Comparison of ENCODE assay signal across 1 cellular context in genomic region chr11:120248551-120249278, GRCh38.
TF ChIP-seq lines count a peak whose summit lies in the region.

No MANE protein-coding gene starts in this region.

TF ChIP-seq in GM12878, 131 proteins besides CTCF, POLR2A, EP300 and RAD21 (continued from another document):
- TF ChIP-seq PRDM15 (CRISPR knock-in tag; IDR thresholded peaks at IDR 0.05) (no peak), CEBPZ (IDR thresholded peaks at IDR 0.05; ENCODE audit: low read depth, low read length) (no peak), CREB1 (IDR thresholded peaks at IDR 0.05; ENCODE audit: low read depth) (0 out of 2 replicates have a peak, but pooled peaks have one; percentile 16), RFX5 (IDR thresholded peaks at IDR 0.05; ENCODE audit: low read depth, low read length) (no peak), JUND (IDR thresholded peaks at IDR 0.05; ENCODE audit: low read depth, low read length) (peak; percentile 88), SMARCA5 (IDR thresholded peaks at IDR 0.05) (peak; percentile 61; the same call in 1 of the 2 replicates), RELB (IDR thresholded peaks at IDR 0.05; ENCODE audit: low read depth) (peak; percentile 97), MYC (IDR thresholded peaks at IDR 0.05; ENCODE audit: insufficient read depth, insufficient read length, insufficient replicate concordance, low read length, severe bottlenecking) (no peak), SP1 (IDR thresholded peaks at IDR 0.05; ENCODE audit: low read depth, low read length) (peak; percentile 44), POU2F2 (IDR thresholded peaks at IDR 0.05; ENCODE audit: borderline replicate concordance, low read depth, low read length) (0 out of 3 replicates have a peak, but pooled peaks have one; percentile 38), GABPA (IDR thresholded peaks at IDR 0.05; ENCODE audit: low read depth) (0 out of 2 replicates have a peak, but pooled peaks have one; percentile 25), EZH2 (IDR thresholded peaks at IDR 0.05; ENCODE audit: borderline replicate concordance, control insufficient read depth, low read depth, low read length) (no peak), TCF7 (IDR thresholded peaks at IDR 0.05; ENCODE audit: borderline replicate concordance) (0 out of 2 replicates have a peak, but pooled peaks have one; percentile 18), IRF4 (IDR thresholded peaks at IDR 0.05; ENCODE audit: low read depth, low read length) (peak; percentile 86), RAD51 (IDR thresholded peaks at IDR 0.05) (0 out of 2 replicates have a peak, but pooled peaks have one; percentile 26), BHLHE40 (IDR thresholded peaks at IDR 0.05; ENCODE audit: borderline replicate concordance in 1 of 2, low read depth in 2 of 2, low read length in 1 of 2) (peak; percentile 49; a peak in 2 of 4 replicates), NFIC (IDR thresholded peaks at IDR 0.05; ENCODE audit: low read depth, low read length) (peak; percentile 95), ZNF24 (IDR thresholded peaks at IDR 0.05) (peak; percentile 68; the same call in 1 of the 2 replicates), TBL1XR1 (IDR thresholded peaks at IDR 0.05; ENCODE audit: low read depth, low read length) (no peak; the same call in 1 of the 2 replicates), DPF2 (IDR thresholded peaks at IDR 0.05) (peak; percentile 94), MEF2A (IDR thresholded peaks at IDR 0.05; ENCODE audit: insufficient read depth, low read depth, low read length) (peak; percentile 96), YY1 (IDR thresholded peaks at IDR 0.05; ENCODE audit: low read depth, low read length) (peak; percentile 64), IKZF1 (conservative IDR thresholded peaks at IDR 0.05) (peak; percentile 97)
- TF ChIP-seq, protein P1, sequence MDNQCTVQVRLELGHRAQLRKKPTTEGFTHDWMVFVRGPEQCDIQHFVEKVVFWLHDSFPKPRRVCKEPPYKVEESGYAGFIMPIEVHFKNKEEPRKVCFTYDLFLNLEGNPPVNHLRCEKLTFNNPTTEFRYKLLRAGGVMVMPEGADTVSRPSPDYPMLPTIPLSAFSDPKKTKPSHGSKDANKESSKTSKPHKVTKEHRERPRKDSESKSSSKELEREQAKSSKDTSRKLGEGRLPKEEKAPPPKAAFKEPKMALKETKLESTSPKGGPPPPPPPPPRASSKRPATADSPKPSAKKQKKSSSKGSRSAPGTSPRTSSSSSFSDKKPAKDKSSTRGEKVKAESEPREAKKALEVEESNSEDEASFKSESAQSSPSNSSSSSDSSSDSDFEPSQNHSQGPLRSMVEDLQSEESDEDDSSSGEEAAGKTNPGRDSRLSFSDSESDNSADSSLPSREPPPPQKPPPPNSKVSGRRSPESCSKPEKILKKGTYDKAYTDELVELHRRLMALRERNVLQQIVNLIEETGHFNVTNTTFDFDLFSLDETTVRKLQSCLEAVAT (IDR thresholded peaks at IDR 0.05) = no peak; the same call in 1 of the 2 replicates
- TF ChIP-seq, protein P2, sequence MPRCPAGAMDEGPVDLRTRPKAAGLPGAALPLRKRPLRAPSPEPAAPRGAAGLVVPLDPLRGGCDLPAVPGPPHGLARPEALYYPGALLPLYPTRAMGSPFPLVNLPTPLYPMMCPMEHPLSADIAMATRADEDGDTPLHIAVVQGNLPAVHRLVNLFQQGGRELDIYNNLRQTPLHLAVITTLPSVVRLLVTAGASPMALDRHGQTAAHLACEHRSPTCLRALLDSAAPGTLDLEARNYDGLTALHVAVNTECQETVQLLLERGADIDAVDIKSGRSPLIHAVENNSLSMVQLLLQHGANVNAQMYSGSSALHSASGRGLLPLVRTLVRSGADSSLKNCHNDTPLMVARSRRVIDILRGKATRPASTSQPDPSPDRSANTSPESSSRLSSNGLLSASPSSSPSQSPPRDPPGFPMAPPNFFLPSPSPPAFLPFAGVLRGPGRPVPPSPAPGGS (IDR thresholded peaks at IDR 0.05; ENCODE audit: borderline replicate concordance, insufficient read depth, low read depth, low read length, poor library complexity, severe bottlenecking) = no peak
- TF ChIP-seq, protein P3, sequence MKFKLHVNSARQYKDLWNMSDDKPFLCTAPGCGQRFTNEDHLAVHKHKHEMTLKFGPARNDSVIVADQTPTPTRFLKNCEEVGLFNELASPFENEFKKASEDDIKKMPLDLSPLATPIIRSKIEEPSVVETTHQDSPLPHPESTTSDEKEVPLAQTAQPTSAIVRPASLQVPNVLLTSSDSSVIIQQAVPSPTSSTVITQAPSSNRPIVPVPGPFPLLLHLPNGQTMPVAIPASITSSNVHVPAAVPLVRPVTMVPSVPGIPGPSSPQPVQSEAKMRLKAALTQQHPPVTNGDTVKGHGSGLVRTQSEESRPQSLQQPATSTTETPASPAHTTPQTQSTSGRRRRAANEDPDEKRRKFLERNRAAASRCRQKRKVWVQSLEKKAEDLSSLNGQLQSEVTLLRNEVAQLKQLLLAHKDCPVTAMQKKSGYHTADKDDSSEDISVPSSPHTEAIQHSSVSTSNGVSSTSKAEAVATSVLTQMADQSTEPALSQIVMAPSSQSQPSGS (IDR thresholded peaks at IDR 0.05; ENCODE audit: low read length) = peak; percentile 93
- TF ChIP-seq, protein P4, sequence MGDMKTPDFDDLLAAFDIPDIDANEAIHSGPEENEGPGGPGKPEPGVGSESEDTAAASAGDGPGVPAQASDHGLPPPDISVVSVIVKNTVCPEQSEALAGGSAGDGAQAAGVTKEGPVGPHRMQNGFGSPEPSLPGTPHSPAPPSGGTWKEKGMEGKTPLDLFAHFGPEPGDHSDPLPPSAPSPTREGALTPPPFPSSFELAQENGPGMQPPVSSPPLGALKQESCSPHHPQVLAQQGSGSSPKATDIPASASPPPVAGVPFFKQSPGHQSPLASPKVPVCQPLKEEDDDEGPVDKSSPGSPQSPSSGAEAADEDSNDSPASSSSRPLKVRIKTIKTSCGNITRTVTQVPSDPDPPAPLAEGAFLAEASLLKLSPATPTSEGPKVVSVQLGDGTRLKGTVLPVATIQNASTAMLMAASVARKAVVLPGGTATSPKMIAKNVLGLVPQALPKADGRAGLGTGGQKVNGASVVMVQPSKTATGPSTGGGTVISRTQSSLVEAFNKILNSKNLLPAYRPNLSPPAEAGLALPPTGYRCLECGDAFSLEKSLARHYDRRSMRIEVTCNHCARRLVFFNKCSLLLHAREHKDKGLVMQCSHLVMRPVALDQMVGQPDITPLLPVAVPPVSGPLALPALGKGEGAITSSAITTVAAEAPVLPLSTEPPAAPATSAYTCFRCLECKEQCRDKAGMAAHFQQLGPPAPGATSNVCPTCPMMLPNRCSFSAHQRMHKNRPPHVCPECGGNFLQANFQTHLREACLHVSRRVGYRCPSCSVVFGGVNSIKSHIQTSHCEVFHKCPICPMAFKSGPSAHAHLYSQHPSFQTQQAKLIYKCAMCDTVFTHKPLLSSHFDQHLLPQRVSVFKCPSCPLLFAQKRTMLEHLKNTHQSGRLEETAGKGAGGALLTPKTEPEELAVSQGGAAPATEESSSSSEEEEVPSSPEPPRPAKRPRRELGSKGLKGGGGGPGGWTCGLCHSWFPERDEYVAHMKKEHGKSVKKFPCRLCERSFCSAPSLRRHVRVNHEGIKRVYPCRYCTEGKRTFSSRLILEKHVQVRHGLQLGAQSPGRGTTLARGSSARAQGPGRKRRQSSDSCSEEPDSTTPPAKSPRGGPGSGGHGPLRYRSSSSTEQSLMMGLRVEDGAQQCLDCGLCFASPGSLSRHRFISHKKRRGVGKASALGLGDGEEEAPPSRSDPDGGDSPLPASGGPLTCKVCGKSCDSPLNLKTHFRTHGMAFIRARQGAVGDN (IDR thresholded peaks at IDR 0.05) = peak; percentile 55; the same call in 1 of the 2 replicates
